ENCODE assay signal across 8 cellular contexts in genomic region chr11:78354741-78355705, GRCh38.
DNase-seq lines count a peak whose midpoint lies in the region; ATAC-seq and TF ChIP-seq lines count a peak whose summit lies in the region.

No MANE protein-coding gene starts in this region.

- no peak overlapping the region for H3K14ac ChIP-seq in neuronal stem cell (ENCODE audit: low read length)

- in situ Hi-C loops in GM13976 (cut with MboI; ENCODE audit: low sequenced_read_pairs, unreplicated experiment): no loop called here

- TF ChIP-seq CTCF in mucosa of descending colon (IDR thresholded peaks at IDR 0.05) (no peak), GM13976 (IDR thresholded peaks at IDR 0.05; ENCODE audit: borderline replicate concordance, control extremely low read depth, extremely low read depth, insufficient read depth, missing control alignments) (no peak), ascending aorta (IDR thresholded peaks at IDR 0.05) (no peak)

- H3K9me3 ChIP-seq in neuronal stem cell (replicated peaks in 1 of 2; ENCODE audit: control insufficient read depth in 2 of 2, insufficient read depth in 1 of 2, low read depth in 1 of 2, low read length in 2 of 2) (peaks cover 0 to 7% of the 10 kb centered on the region in 2 donors), mucosa of descending colon (no peaks in the 10 kb centered on the region), ascending aorta (no peaks in the 10 kb centered on the region)

- no peak overlapping the region for H2BK15ac ChIP-seq in neuronal stem cell (ENCODE audit: low read length)

- no peaks in the 10 kb centered on the region for H3K36me3 ChIP-seq in neuronal stem cell (replicated peaks in 1 of 2; ENCODE audit: control insufficient read depth in 2 of 2, insufficient read depth in 2 of 2, low read length in 2 of 2)
- no peaks in the 10 kb centered on the region for H3K36me3 ChIP-seq in mucosa of descending colon (ENCODE audit: low read depth)
- H3K36me3 ChIP-seq in ascending aorta: no peaks in the 10 kb centered on the region

- H3K79me1 ChIP-seq in neuronal stem cell (ENCODE audit: low read depth, low read length): peaks cover 2% of the 10 kb centered on the region

- H3K27ac ChIP-seq in neuronal stem cell (replicated peaks; ENCODE audit: low read length) (peak overlapping the region; percentile 63), ascending aorta (no peak overlapping the region)

- DNase-seq in NCI-H128 (lab: John Stamatoyannopoulos, UW; ENCODE audit: unreplicated experiment): peak; percentile 96
- no peak for DNase-seq in activated T-helper 2 cell treated with anti-CD3 and anti-CD28 coated beads, Interferon-gamma antibody, Interleukin-2, Interleukin-4, amounts not matched to agents 10 μg/mL and 5 μg/mL and 100 μg/mL, durations not matched to agents 14 hours and 24 hours and 36 hours (ENCODE audit: low spot score)
- DNase-seq in neuronal stem cell (ENCODE audit: low spot score): no peak
- DNase-seq in mucosa of descending colon: no peak
- no peak for DNase-seq in activated CD8-positive, alpha-beta memory T cell treated with anti-CD3 and anti-CD28 coated beads, Interleukin-2, amount 50 U/mL, for 48 hours
- no peak for DNase-seq in GM13976 (ENCODE audit: low spot score)
- no peak for DNase-seq in ascending aorta (ENCODE audit: low spot score in 2 of 2)

- no peak overlapping the region for H2AFZ ChIP-seq in neuronal stem cell (ENCODE audit: low read length)

- no peak overlapping the region for H3K4ac ChIP-seq in neuronal stem cell (ENCODE audit: low read length)

- H3K23ac ChIP-seq in neuronal stem cell (ENCODE audit: low read depth, low read length, poor library complexity): no peak overlapping the region

- H3K27ac Mint-ChIP-seq in activated T-helper 2 cell treated with anti-CD3 and anti-CD28 coated beads, Interferon-gamma antibody, Interleukin-2, Interleukin-4, amounts not matched to agents 10 μg/mL and 5 μg/mL and 100 μg/mL, durations not matched to agents 14 hours and 24 hours and 36 hours: peak overlapping the region; percentile 45

- H2AK5ac ChIP-seq in neuronal stem cell (ENCODE audit: low read depth, low read length): no peak overlapping the region

- no peak overlapping the region for H3K9ac ChIP-seq in neuronal stem cell (ENCODE audit: low read depth, low read length, poor library complexity)

- peaks cover 76% of the 10 kb centered on the region for H3K4me1 Mint-ChIP-seq in activated T-helper 2 cell treated with anti-CD3 and anti-CD28 coated beads, Interferon-gamma antibody, Interleukin-2, Interleukin-4, amounts not matched to agents 10 μg/mL and 5 μg/mL and 100 μg/mL, durations not matched to agents 14 hours and 24 hours and 36 hours (ENCODE audit: low read depth)

- H2BK12ac ChIP-seq in neuronal stem cell (ENCODE audit: low read length): no peak overlapping the region

- ATAC-seq in GM18909 (IDR thresholded peaks at IDR 0.05; ENCODE audit: poor library complexity, unreplicated experiment) (peak; percentile 56), mucosa of descending colon (no peak)

- H3K4me3 ChIP-seq in neuronal stem cell (ENCODE audit: low read length in 2 of 2) (no peak overlapping the region), mucosa of descending colon (no peak overlapping the region), ascending aorta (no peak overlapping the region)

- H3K4me2 ChIP-seq in neuronal stem cell (ENCODE audit: insufficient read depth, low read length, poor library complexity, severe bottlenecking): no peak overlapping the region

- no peaks in the 10 kb centered on the region for H3K27me3 Mint-ChIP-seq in activated T-helper 2 cell treated with anti-CD3 and anti-CD28 coated beads, Interferon-gamma antibody, Interleukin-2, Interleukin-4, amounts not matched to agents 10 μg/mL and 5 μg/mL and 100 μg/mL, durations not matched to agents 14 hours and 24 hours and 36 hours (ENCODE audit: low read depth)

- no peak overlapping the region for H3K4me3 Mint-ChIP-seq in activated T-helper 2 cell treated with anti-CD3 and anti-CD28 coated beads, Interferon-gamma antibody, Interleukin-2, Interleukin-4, amounts not matched to agents 10 μg/mL and 5 μg/mL and 100 μg/mL, durations not matched to agents 14 hours and 24 hours and 36 hours (ENCODE audit: low read depth)

- H4K91ac ChIP-seq in neuronal stem cell (ENCODE audit: low read depth, low read length, poor library complexity): no peak overlapping the region

- no peak overlapping the region for H2BK120ac ChIP-seq in neuronal stem cell (ENCODE audit: low read depth, low read length)

- WGBS in neuronal stem cell (ENCODE audit: extremely low coverage in 2 of 2, insufficient read length in 2 of 2, insufficient replicate concordance in 1 of 2), 2 donors: no CpG with 5 or more reads among the region's 12 CpGs

- H3K36me3 Mint-ChIP-seq in activated T-helper 2 cell treated with anti-CD3 and anti-CD28 coated beads, Interferon-gamma antibody, Interleukin-2, Interleukin-4, amounts not matched to agents 10 μg/mL and 5 μg/mL and 100 μg/mL, durations not matched to agents 14 hours and 24 hours and 36 hours (ENCODE audit: low read depth): peaks cover 59% of the 10 kb centered on the region

- H2BK5ac ChIP-seq in neuronal stem cell (ENCODE audit: low read length): no peak overlapping the region

- no peak overlapping the region for H4K8ac ChIP-seq in neuronal stem cell (ENCODE audit: low read depth, low read length)

- H3K18ac ChIP-seq in neuronal stem cell (ENCODE audit: low read length): peak overlapping the region; percentile 35

- peaks cover 20% of the 10 kb centered on the region for H3K9me3 Mint-ChIP-seq in activated T-helper 2 cell treated with anti-CD3 and anti-CD28 coated beads, Interferon-gamma antibody, Interleukin-2, Interleukin-4, amounts not matched to agents 10 μg/mL and 5 μg/mL and 100 μg/mL, durations not matched to agents 14 hours and 24 hours and 36 hours

- intact Hi-C loops in activated T-helper 2 cell treated with anti-CD3 and anti-CD28 coated beads, Interferon-gamma antibody, Interleukin-2, Interleukin-4, amounts not matched to agents 10 μg/mL and 5 μg/mL and 100 μg/mL, durations not matched to agents 14 hours and 24 hours and 36 hours (cut with micrococcal nuclease): loop anchor here (5.0 to 10.0 kb wide), 2 partner anchors 43 to 720 kb away; partner anchors contain the start of gene CLNS1A
- intact Hi-C loops in mucosa of descending colon (cut with DNase I, micrococcal nuclease): no loop called here
- intact Hi-C loops in ascending aorta (cut with DNase I): no loop called here

- H3K4me1 ChIP-seq in neuronal stem cell (ENCODE audit: control insufficient read depth in 2 of 2, insufficient read depth in 1 of 2, low read depth in 1 of 2, low read length in 2 of 2) (peaks cover 20 to 23% of the 10 kb centered on the region in 2 donors), mucosa of descending colon (ENCODE audit: low read depth) (peaks cover 5% of the 10 kb centered on the region), ascending aorta (peaks cover 0 to 44% of the 10 kb centered on the region in 2 donors)

- H3K27me3 ChIP-seq in neuronal stem cell (ENCODE audit: control insufficient read depth in 3 of 3, insufficient read depth in 3 of 3, low read depth in 1 of 3, low read length in 3 of 3) (no peaks in the 10 kb centered on the region), ascending aorta (no peaks in the 10 kb centered on the region)
